Comparison of ENCODE assay signal across 8 cellular contexts in the genomic region with DNA sequence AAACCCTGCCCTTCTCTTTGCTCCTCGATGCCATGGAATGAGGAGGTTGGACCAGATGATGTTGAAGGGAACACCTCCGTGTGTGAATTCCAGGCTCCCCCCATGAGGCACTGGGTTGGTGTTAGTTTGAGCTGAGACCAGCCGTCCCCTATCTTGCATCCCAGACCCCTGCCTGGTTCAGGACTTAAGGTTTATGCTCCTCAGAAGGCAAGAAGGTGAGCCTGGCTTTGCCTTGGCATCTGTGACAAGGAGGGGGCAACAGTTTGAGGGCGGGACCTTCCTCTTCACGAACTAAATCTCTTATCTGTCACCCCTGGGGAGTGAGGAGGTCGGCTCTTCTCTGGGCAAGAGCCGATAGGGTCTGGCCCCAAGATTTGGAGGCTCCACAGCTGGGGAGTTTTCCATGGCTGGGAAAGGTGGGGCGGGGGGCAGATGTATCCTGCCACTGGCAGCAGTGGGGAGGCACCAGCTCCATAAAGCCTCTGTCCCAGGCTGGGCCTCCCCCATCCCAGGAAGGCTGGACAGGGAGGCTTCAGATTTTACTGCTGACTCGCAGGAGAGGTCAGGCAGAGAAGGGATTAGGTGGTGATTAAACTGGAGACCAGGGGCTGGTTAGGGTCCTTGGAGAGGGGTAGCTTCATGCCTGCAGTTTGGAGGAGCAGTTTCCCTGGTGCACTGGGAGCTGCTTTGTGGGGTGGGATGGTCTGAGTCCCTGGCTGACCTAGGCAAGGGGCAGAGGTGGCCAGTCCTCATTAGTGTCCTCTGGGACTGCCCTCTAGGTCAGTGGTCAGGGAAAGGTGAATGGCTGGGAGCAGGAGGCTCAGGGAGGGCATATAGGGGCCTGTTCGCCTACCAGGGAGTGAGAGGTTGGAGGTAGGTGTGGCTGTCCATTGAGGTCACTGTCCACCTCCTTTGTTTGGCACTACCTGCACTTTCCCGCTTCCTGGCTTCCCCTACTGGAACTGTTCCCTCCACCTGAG. TPM values are rescaled to one million over a fixed set of nuclear protein-coding genes. Genes with fewer than 3 reads are reported as not detected.
DNase-seq lines count a peak whose midpoint lies in the region; ATAC-seq and TF ChIP-seq lines count a peak whose summit lies in the region.

No MANE protein-coding gene starts in this region.

- H3K27ac ChIP-seq in ACC112 (ENCODE audit: low read depth, low read length) (peak overlapping the region; percentile 37), KMS-11 (no peak overlapping the region), colonic mucosa (no peak overlapping the region), mucosa of rectum (ENCODE audit: low read depth in 2 of 2, low read length in 2 of 2) (no peak overlapping the region)

- H3K79me2 ChIP-seq in ACC112 (ENCODE audit: control insufficient read depth, insufficient read depth, low read length, unreplicated experiment), result peaks cover 48% of the 10 kb centered on the region
- H3K79me2 ChIP-seq in KMS-11 (ENCODE audit: insufficient read depth, low read depth), result no peaks in the 10 kb centered on the region

- no peaks in the 10 kb centered on the region for H3K27me3 ChIP-seq in ACC112 (ENCODE audit: insufficient read depth, low read length)
- H3K27me3 ChIP-seq in KMS-11 (ENCODE audit: insufficient read depth, low read depth), result peaks cover 20% of the 10 kb centered on the region
- peaks cover 10% of the 10 kb centered on the region for H3K27me3 ChIP-seq in colonic mucosa
- peaks cover 13 to 17% of the 10 kb centered on the region in 2 donors for H3K27me3 ChIP-seq in mucosa of rectum (ENCODE audit: control insufficient read depth in 2 of 2, insufficient read depth in 2 of 2, low read length in 2 of 2)

- TF ChIP-seq CTCF in KMS-11 (conservative IDR thresholded peaks at IDR 0.05; ENCODE audit: low read depth, low read length), result no peak
- TF ChIP-seq CTCF in colonic mucosa (IDR thresholded peaks at IDR 0.05), result no peak

- H3K9me3 ChIP-seq in colonic mucosa (no peaks in the 10 kb centered on the region), mucosa of rectum (ENCODE audit: control insufficient read depth in 2 of 2, low read length in 2 of 2) (no peaks in the 10 kb centered on the region)

- no peak for DNase-seq in colonic mucosa
- no peak for DNase-seq in NCI-H446 (lab: John Stamatoyannopoulos, UW)

- no peaks in the 10 kb centered on the region for H3K36me3 ChIP-seq in ACC112 (ENCODE audit: insufficient read depth, low read length)
- no peaks in the 10 kb centered on the region for H3K36me3 ChIP-seq in KMS-11 (ENCODE audit: insufficient read depth)
- H3K36me3 ChIP-seq in colonic mucosa, result no peaks in the 10 kb centered on the region
- H3K36me3 ChIP-seq in mucosa of rectum (ENCODE audit: control insufficient read depth in 2 of 2, insufficient read depth in 2 of 2, low read length in 2 of 2), result no peaks in the 10 kb centered on the region

- H3K4me1 ChIP-seq in ACC112 (ENCODE audit: control insufficient read depth, insufficient read depth, low read length, unreplicated experiment) (peaks cover 22% of the 10 kb centered on the region), KMS-11 (ENCODE audit: low read depth, poor library complexity, severe bottlenecking) (peaks cover 7% of the 10 kb centered on the region), colonic mucosa (peaks cover 9% of the 10 kb centered on the region), mucosa of rectum (ENCODE audit: control insufficient read depth in 2 of 2, insufficient read depth in 2 of 2, low read length in 2 of 2) (peaks cover 10 to 12% of the 10 kb centered on the region in 2 donors)

- no peaks in the 10 kb centered on the region for H4K20me1 ChIP-seq in KMS-11 (ENCODE audit: insufficient read depth)

- H2AFZ ChIP-seq in ACC112 (ENCODE audit: low read length, unreplicated experiment), result no peak overlapping the region
- no peak overlapping the region for H2AFZ ChIP-seq in KMS-11 (ENCODE audit: low read depth)

- peak overlapping the region; percentile 79; the same call in 1 of the 2 replicates for H3K4me2 ChIP-seq in KMS-11

- intact Hi-C loops in colonic mucosa (cut with DNase I), result no loop called here

- ATAC-seq in activated CD4-positive, CD25-positive, alpha-beta regulatory T cell treated with anti-CD3 and anti-CD28 coated beads, Interleukin-2, amount 50 U/mL, for 24 hours, result no peak
- ATAC-seq in HG03175 (IDR thresholded peaks at IDR 0.05; ENCODE audit: unreplicated experiment), result no peak
- no peak for ATAC-seq in GM21423 (IDR thresholded peaks at IDR 0.05; ENCODE audit: unreplicated experiment)

- H3K9ac ChIP-seq in KMS-11 (no peak overlapping the region; the same call in 1 of the 2 replicates), colonic mucosa (ENCODE audit: low read depth in 2 of 2, low read length in 2 of 2) (peak overlapping the region; percentile 3 to 50), mucosa of rectum (ENCODE audit: low read depth in 1 of 2, low read length in 2 of 2) (peak overlapping the region in 1 of 2 donors; percentile 40)

- H3K4me3 ChIP-seq in ACC112 (ENCODE audit: low read depth, low read length) (peak overlapping the region; percentile 91), KMS-11 (IDR thresholded peaks at IDR 0.05; ENCODE audit: insufficient read depth, low read depth, low read length) (no peak overlapping the region), colonic mucosa (peak overlapping the region; percentile 71), mucosa of rectum (ENCODE audit: low read length in 2 of 2) (peak overlapping the region; percentile 47 to 63)

RNA-seq across cellular contexts. Expression of a gene that starts 1.1 kb away (rescaled TPM):
- 10 to 100 TPM in 1 of 2 donors, 1 to 10 TPM in 1; 2.0 to 10.3 TPM for total RNA-seq in colonic mucosa

RNA-seq across cellular contexts. Expression of a gene that starts 10.7 kb away (rescaled TPM):
- 1 to 10 TPM; 5.8 to 9.4 TPM for total RNA-seq in colonic mucosa

RNA-seq across cellular contexts. Expression of a gene that starts 27.6 kb away (rescaled TPM):
- total RNA-seq in colonic mucosa, result 10 to 100 TPM; 39.7 to 55.1 TPM

RNA-seq across cellular contexts. Expression of a gene that starts 41.1 kb away (rescaled TPM):
- 1 to 10 TPM; 1.1 to 1.6 TPM for total RNA-seq in colonic mucosa

RNA-seq across cellular contexts. Expression of a gene that starts 41.3 kb away (rescaled TPM):
- total RNA-seq in colonic mucosa, result 100 to 1,000 TPM; 151 to 194 TPM
